8 cellular contexts compared by ENCODE assay signal in the genomic region with DNA sequence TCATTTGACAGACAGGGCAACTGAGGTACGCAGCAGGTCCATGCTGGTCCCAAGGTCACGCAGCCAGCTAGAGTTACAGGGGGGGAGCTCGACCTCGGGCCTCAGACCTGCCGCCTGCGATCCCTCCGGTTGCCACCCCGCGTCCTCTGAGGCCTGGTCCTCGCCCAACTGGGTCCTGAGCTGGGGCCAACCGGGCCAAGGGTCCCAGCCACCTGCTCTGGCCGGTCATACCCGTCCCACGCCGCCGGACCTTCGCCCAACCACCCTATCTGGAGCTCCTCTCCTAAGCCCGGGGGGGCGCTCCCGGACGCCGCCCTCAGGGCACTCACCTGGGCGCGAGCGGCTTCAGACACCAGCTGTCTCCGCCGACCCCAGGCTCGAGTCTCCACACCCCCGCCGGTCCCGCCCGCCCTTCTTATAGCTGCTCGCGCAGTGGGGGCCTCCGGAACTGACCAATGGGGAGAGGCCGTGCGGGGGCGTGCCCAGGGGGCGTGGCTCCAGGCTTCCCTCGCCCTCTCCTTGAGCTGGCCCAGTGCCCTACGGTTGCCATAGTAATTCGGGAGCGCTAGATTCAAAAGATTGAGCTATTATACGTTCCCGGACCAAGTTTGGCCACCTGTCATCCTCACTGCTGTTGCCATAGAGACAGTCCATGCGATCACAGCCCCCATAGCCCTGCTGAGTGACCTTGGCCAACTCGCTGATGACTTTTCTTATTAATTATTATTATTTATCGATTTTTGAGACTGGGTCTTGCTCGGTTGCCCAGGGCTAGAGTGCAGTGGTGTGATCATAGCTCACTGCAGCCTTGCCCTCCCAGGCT. TPM values are rescaled to one million over a fixed set of nuclear protein-coding genes. Genes with fewer than 3 reads are reported as not detected.
DNase-seq lines count a peak whose midpoint lies in the region; ATAC-seq, FAIRE-seq and TF ChIP-seq lines count a peak whose summit lies in the region.

A gene with protein sequence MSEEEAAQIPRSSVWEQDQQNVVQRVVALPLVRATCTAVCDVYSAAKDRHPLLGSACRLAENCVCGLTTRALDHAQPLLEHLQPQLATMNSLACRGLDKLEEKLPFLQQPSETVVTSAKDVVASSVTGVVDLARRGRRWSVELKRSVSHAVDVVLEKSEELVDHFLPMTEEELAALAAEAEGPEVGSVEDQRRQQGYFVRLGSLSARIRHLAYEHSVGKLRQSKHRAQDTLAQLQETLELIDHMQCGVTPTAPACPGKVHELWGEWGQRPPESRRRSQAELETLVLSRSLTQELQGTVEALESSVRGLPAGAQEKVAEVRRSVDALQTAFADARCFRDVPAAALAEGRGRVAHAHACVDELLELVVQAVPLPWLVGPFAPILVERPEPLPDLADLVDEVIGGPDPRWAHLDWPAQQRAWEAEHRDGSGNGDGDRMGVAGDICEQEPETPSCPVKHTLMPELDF (minus strand): TSS at position 389 of the 823 bp plus-strand sequence. CDS start 1,150 bp downstream, outside the sequence.

- H3K27me3 ChIP-seq in thyroid gland = no peaks in the 10 kb centered on the region

- peaks cover 8 to 9% of the 10 kb centered on the region in 2 donors for H3K4me1 ChIP-seq in thyroid gland

- FAIRE-seq in H54 (lab: Jason Lieb, UNC) = no peak

- H3K36me3 ChIP-seq in thyroid gland = no peaks in the 10 kb centered on the region

- peaks cover 21% of the 10 kb centered on the region for H3K27me3 Mint-ChIP-seq in activated T-cell treated with anti-CD3 and anti-CD28 coated beads, Interleukin-2, amount 50 U/mL, for 4 hours (ENCODE audit: low read depth)
- H3K27me3 Mint-ChIP-seq in nephron progenitor cell (ENCODE audit: low read depth, poor library complexity) = peaks cover 44% of the 10 kb centered on the region

- no peak within 1 kb of the TSS for H3K27ac Mint-ChIP-seq in nephron progenitor cell

- H3K4me1 Mint-ChIP-seq in activated T-cell treated with anti-CD3 and anti-CD28 coated beads, Interleukin-2, amount 50 U/mL, for 4 hours (ENCODE audit: low read depth) = peaks cover 6% of the 10 kb centered on the region
- H3K4me1 Mint-ChIP-seq in nephron progenitor cell = peaks cover 35% of the 10 kb centered on the region

- DNase-seq in activated effector memory CD4-positive, alpha-beta T cell treated with anti-CD3 and anti-CD28 coated beads, Interleukin-2, amount 50 U/mL, for 16 hours = peak; percentile 76
- no peak for DNase-seq in activated effector memory CD4-positive, alpha-beta T cell treated with Interleukin-2 at 50 U/mL for 16 hours
- peak; percentile 97 for DNase-seq in NCI-H69 (lab: John Stamatoyannopoulos, UW)
- peak; percentile 27 for DNase-seq in activated T-cell treated with anti-CD3 and anti-CD28 coated beads, Interleukin-2, amount 50 U/mL, for 4 hours
- peak; percentile 31 for DNase-seq in fibroblast of villous mesenchyme (ENCODE audit: low read depth)
- peak; percentile 95 for DNase-seq in nephron progenitor cell
- DNase-seq in thyroid gland = peak; percentile 82 to 84
- DNase-seq in H54 (ENCODE audit: insufficient read length, low spot score) = no peak

- TF ChIP-seq CTCF in fibroblast of villous mesenchyme (IDR thresholded peaks at IDR 0.05; ENCODE audit: insufficient read depth, low read depth, low read length) (no peak), nephron progenitor cell (IDR thresholded peaks at IDR 0.05) (no peak), thyroid gland (IDR thresholded peaks at IDR 0.05) (no peak)

- TF ChIP-seq POLR2A in thyroid gland (IDR thresholded peaks at IDR 0.05) = peak in 1 of 2 donors; percentile 5
- TF ChIP-seq POLR2A in H54 (IDR thresholded peaks at IDR 0.05; ENCODE audit: low read depth, low read length) = no peak

- H3K4me3 ChIP-seq in fibroblast of villous mesenchyme (ENCODE audit: low read depth, low read length) (peak within 1 kb of the TSS; percentile 27), thyroid gland (replicated peaks in 1 of 3) (peak within 1 kb of the TSS in 1 of 3 donors; percentile 5)

- intact Hi-C loops in thyroid gland (cut with DNase I) = no loop called here

- H3K4me3 Mint-ChIP-seq in activated T-cell treated with anti-CD3 and anti-CD28 coated beads, Interleukin-2, amount 50 U/mL, for 4 hours = no peak within 1 kb of the TSS
- peak within 1 kb of the TSS; percentile 70 for H3K4me3 Mint-ChIP-seq in nephron progenitor cell

- ATAC-seq in activated T-cell treated with anti-CD3 and anti-CD28 coated beads, Interleukin-2, amount 50 U/mL, for 4 hours = peak; percentile 43 to 51

- no peaks in the 10 kb centered on the region for H3K36me3 Mint-ChIP-seq in activated T-cell treated with anti-CD3 and anti-CD28 coated beads, Interleukin-2, amount 50 U/mL, for 4 hours (ENCODE audit: insufficient read depth)
- H3K36me3 Mint-ChIP-seq in nephron progenitor cell (ENCODE audit: low read depth) = no peaks in the 10 kb centered on the region

- no peaks in the 10 kb centered on the region for H3K9me3 ChIP-seq in thyroid gland

- WGBS in thyroid gland, 2 donors = 9 to 18% methylated on average over 15 to 17 of the region's 49 CpGs

- H3K27ac ChIP-seq in thyroid gland = no peak within 1 kb of the TSS

- no peaks in the 10 kb centered on the region for H3K9me3 Mint-ChIP-seq in activated T-cell treated with anti-CD3 and anti-CD28 coated beads, Interleukin-2, amount 50 U/mL, for 4 hours
- no peaks in the 10 kb centered on the region for H3K9me3 Mint-ChIP-seq in nephron progenitor cell

RNA-seq across cellular contexts. Expression of the gene that starts here (rescaled TPM):
- under 1 TPM in 1 of 3 donors, not detected in 2; 0.10 TPM for total RNA-seq in activated T-cell treated with anti-CD3 and anti-CD28 coated beads, Interleukin-2, amount 50 U/mL, for 4 hours
- total RNA-seq in fibroblast of villous mesenchyme = not detected in 2 replicates
- 10 to 100 TPM in 1 of 4 donors, 1 to 10 TPM in 3; 4.1 to 12.1 (median 7.8) TPM for total RNA-seq in thyroid gland

Comparison
In these comparisons a context has a peak if more than half of its experiments do, and no peak if none do; other contexts are left out.
1. DNase-seq: peak in activated effector memory CD4-positive, alpha-beta T cell treated with anti-CD3 and anti-CD28 coated beads, Interleukin-2, amount 50 U/mL, for 16 hours (single experiment), NCI-H69 (single experiment), nephron progenitor cell (single experiment) and thyroid gland (2 of 2); none in activated effector memory CD4-positive, alpha-beta T cell treated with Interleukin-2 at 50 U/mL for 16 hours (single experiment) and H54 (single experiment).
2. Peak in DNase-seq and ATAC-seq in activated T-cell treated with anti-CD3 and anti-CD28 coated beads, Interleukin-2, amount 50 U/mL, for 4 hours; RNA of the gene not detected or under 1 TPM.
3. Peak in DNase-seq and H3K4me3 ChIP-seq in fibroblast of villous mesenchyme; RNA of the gene not detected or under 1 TPM.